ENCODE assay signal across 19 cellular contexts in the genomic region with DNA sequence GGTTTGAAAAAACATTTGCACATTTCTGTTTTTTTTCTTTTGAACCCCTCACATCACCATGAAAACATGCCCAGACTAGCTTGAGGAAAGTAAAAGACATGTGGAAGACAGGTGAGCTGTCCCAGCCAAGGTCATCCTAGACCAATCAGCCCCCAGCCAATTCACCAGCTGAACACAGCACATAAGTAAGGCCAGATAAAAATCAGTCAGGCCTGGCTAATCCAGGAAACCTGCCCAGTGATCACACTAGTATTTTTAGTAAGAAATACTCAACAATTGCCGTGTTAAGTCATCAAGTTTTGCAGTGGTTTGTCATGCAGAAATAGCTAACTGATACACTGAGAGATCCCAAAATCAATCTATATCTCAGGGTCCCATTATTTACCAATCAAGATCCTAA. TPM values are rescaled to one million over a fixed set of nuclear protein-coding genes. Genes with fewer than 3 reads are reported as not detected.
DNase-seq lines count a peak whose midpoint lies in the region; ATAC-seq and TF ChIP-seq lines count a peak whose summit lies in the region.
"Had no signal": no experiment of that assay in that cellular context is flagged by ENCODE, and none has a peak within 500 bp of the region (broad histone marks: within the 10 kb centered on the region; RNA-seq: fewer than 3 reads in every experiment).

No MANE protein-coding gene starts in this region.

- H3K4me3 Mint-ChIP-seq in stimulated activated effector memory CD8-positive, alpha-beta T cell treated with anti-CD3 and anti-CD28 coated beads, Interleukin-12 subunit alpha, Interleukin-12 subunit beta, amount 100 ng/mL, for 72 hours, result no peak overlapping the region
- H3K4me3 Mint-ChIP-seq: CD8-positive, alpha-beta memory T cell; HFFc6 had no signal

- TF ChIP-seq POLR2A in breast epithelium (IDR thresholded peaks at IDR 0.05) (no peak), thyroid gland (IDR thresholded peaks at IDR 0.05) (no peak)

- H3K9me3 Mint-ChIP-seq in stimulated activated effector memory CD8-positive, alpha-beta T cell treated with anti-CD3 and anti-CD28 coated beads, Interleukin-12 subunit alpha, Interleukin-12 subunit beta, amount 100 ng/mL, for 72 hours, result peaks cover 3% of the 10 kb centered on the region

- no peak overlapping the region for H3K9ac ChIP-seq in mammary epithelial cell (ENCODE audit: insufficient read depth, low read length)
- H3K9ac ChIP-seq: BLaER1 had no signal

- H3K79me2 ChIP-seq in mammary epithelial cell (ENCODE audit: insufficient read depth, low read length), result no peaks in the 10 kb centered on the region

- no peak overlapping the region for H3K27ac Mint-ChIP-seq in stimulated activated effector memory CD8-positive, alpha-beta T cell treated with anti-CD3 and anti-CD28 coated beads, Interleukin-12 subunit alpha, Interleukin-12 subunit beta, amount 100 ng/mL, for 72 hours
- H3K27ac Mint-ChIP-seq: CD8-positive, alpha-beta memory T cell; HFFc6 had no signal

- H3K4me2 ChIP-seq in mammary epithelial cell (ENCODE audit: insufficient read depth, low read depth, low read length), result peak overlapping the region; percentile 9
- H3K4me2 ChIP-seq: BLaER1 had no signal

- DNase-seq in mammary epithelial cell (peak; percentile 6), breast epithelium (ENCODE audit: low spot score in 2 of 2) (no peak), RWPE2 (ENCODE audit: low spot score) (no peak), foreskin keratinocyte (peak; percentile 15 to 46), thyroid gland (peak; percentile 69 to 79), NCI-H345 (lab: John Stamatoyannopoulos, UW) (no peak), SKM-1 (lab: John Stamatoyannopoulos, UW; ENCODE audit: unreplicated experiment) (no peak)
- DNase-seq in stimulated activated effector memory CD8-positive, alpha-beta T cell treated with anti-CD3 and anti-CD28 coated beads, Interleukin-12 subunit alpha, Interleukin-12 subunit beta, amount 100 ng/mL, for 72 hours (ENCODE audit: low spot score in 2 of 2), result no peak
- DNase-seq: AML-193; Caco-2; CD8-positive, alpha-beta memory T cell; HCEC 1CT; HFFc6 had no signal

- in situ Hi-C loops in mammary epithelial cell (cut with MboI; ENCODE audit: low sequenced_read_pairs in 2 of 2), result no loop called here

- H3K36me3 ChIP-seq in mammary epithelial cell (ENCODE audit: insufficient read depth, low read length), result no peaks in the 10 kb centered on the region
- H3K36me3 ChIP-seq in breast epithelium, result no peaks in the 10 kb centered on the region
- H3K36me3 ChIP-seq in RWPE2 (ENCODE audit: low read depth), result no peaks in the 10 kb centered on the region
- no peaks in the 10 kb centered on the region for H3K36me3 ChIP-seq in thyroid gland
- H3K36me3 ChIP-seq: BLaER1 had no signal

- H3K27me3 ChIP-seq in mammary epithelial cell (ENCODE audit: insufficient read depth, low read length) (no peaks in the 10 kb centered on the region), breast epithelium (no peaks in the 10 kb centered on the region), RWPE2 (ENCODE audit: insufficient read depth, poor library complexity, severe bottlenecking) (no peaks in the 10 kb centered on the region), foreskin keratinocyte (no peaks in the 10 kb centered on the region), thyroid gland (no peaks in the 10 kb centered on the region)
- H3K27me3 ChIP-seq: BLaER1 had no signal

- CTCF ChIA-PET in mammary epithelial cell (lab: Charles Lee; ENCODE audit: low non-redundant PET), result no interaction called here

- H3K27ac ChIP-seq in mammary epithelial cell (ENCODE audit: insufficient read depth, low read depth, low read length), result no peak overlapping the region
- no peak overlapping the region for H3K27ac ChIP-seq in breast epithelium
- no peak overlapping the region for H3K27ac ChIP-seq in RWPE2 (ENCODE audit: poor library complexity, severe bottlenecking)
- H3K27ac ChIP-seq in foreskin keratinocyte, result no peak overlapping the region
- peak overlapping the region in 1 of 3 donors; percentile 8 for H3K27ac ChIP-seq in thyroid gland
- H3K27ac ChIP-seq: 22Rv1, BLaER1 had no signal

- 0% methylated on average over 1 of the region's 1 CpG for WGBS in mammary epithelial cell (ENCODE audit: low coverage, missing lambda C conversion rate)
- WGBS in thyroid gland, 2 donors, result 19 to 33% methylated on average over 1 of the region's 1 CpG

- intact Hi-C loops in mammary epithelial cell (cut with micrococcal nuclease) (no loop called here), breast epithelium (cut with DNase I; ENCODE audit: low total_unique reads) (no loop called here), thyroid gland (cut with DNase I) (no loop called here)

- dilution Hi-C loops in mammary epithelial cell (cut with HindIII; ENCODE audit: low sequenced_read_pairs), result no loop called here

- ATAC-seq in RWPE2 (ENCODE audit: low read depth) (0 out of 3 replicates have a peak, but pooled peaks have one; percentile 36), foreskin keratinocyte (peak; percentile 47)
- no peak for ATAC-seq in stimulated activated effector memory CD8-positive, alpha-beta T cell treated with anti-CD3 and anti-CD28 coated beads, Interleukin-12 subunit alpha, Interleukin-12 subunit beta, amount 100 ng/mL, for 72 hours
- ATAC-seq: HepG2 had no signal

- no peak for TF ChIP-seq CTCF in mammary epithelial cell (conservative IDR thresholded peaks at IDR 0.05 in 1 of 2, IDR thresholded peaks at IDR 0.05 in 1 of 2; ENCODE audit: extremely low read depth in 1 of 2, insufficient read depth in 1 of 2, low read depth in 1 of 2, low read length in 2 of 2)
- no peak for TF ChIP-seq CTCF in breast epithelium (IDR thresholded peaks at IDR 0.05)
- TF ChIP-seq CTCF in RWPE2 (IDR thresholded peaks at IDR 0.05; ENCODE audit: poor library complexity, severe bottlenecking), result no peak
- no peak for TF ChIP-seq CTCF in foreskin keratinocyte (conservative IDR thresholded peaks at IDR 0.05)
- no peak for TF ChIP-seq CTCF in thyroid gland (IDR thresholded peaks at IDR 0.05)

- BruUV-seq in mammary epithelial cell (replicated peaks; lab: Mats Ljungman, UMichigan), result no TSS peak

- H3K4me3 ChIP-seq in mammary epithelial cell (replicated peaks in 1 of 3; ENCODE audit: insufficient read depth in 1 of 3, low read depth in 2 of 3, low read length in 3 of 3), result no peak overlapping the region
- no peak overlapping the region for H3K4me3 ChIP-seq in breast epithelium
- no peak overlapping the region for H3K4me3 ChIP-seq in RWPE2 (ENCODE audit: severe bottlenecking)
- no peak overlapping the region for H3K4me3 ChIP-seq in thyroid gland (replicated peaks in 1 of 3)
- H3K4me3 ChIP-seq: BLaER1 had no signal

- H2AFZ ChIP-seq in mammary epithelial cell (ENCODE audit: low read depth, low read length), result no peak overlapping the region

- H4K20me1 ChIP-seq in mammary epithelial cell (ENCODE audit: insufficient read depth, low read length), result no peaks in the 10 kb centered on the region
- H4K20me1 ChIP-seq: BLaER1 had no signal

- H3K4me1 ChIP-seq in mammary epithelial cell (ENCODE audit: insufficient read depth, low read length) (no peaks in the 10 kb centered on the region), breast epithelium (no peaks in the 10 kb centered on the region), RWPE2 (ENCODE audit: insufficient read depth, poor library complexity, severe bottlenecking) (no peaks in the 10 kb centered on the region), foreskin keratinocyte (no peaks in the 10 kb centered on the region), thyroid gland (peaks cover 0 to 10% of the 10 kb centered on the region in 2 donors)
- H3K4me1 ChIP-seq: Caco-2 had no signal

- H3K4me1 Mint-ChIP-seq in stimulated activated effector memory CD8-positive, alpha-beta T cell treated with anti-CD3 and anti-CD28 coated beads, Interleukin-12 subunit alpha, Interleukin-12 subunit beta, amount 100 ng/mL, for 72 hours, result no peaks in the 10 kb centered on the region
- H3K4me1 Mint-ChIP-seq: CD8-positive, alpha-beta memory T cell had no signal

- H3K9me3 ChIP-seq in mammary epithelial cell (replicated peaks; ENCODE audit: insufficient read depth, low read length) (no peaks in the 10 kb centered on the region), breast epithelium (no peaks in the 10 kb centered on the region), RWPE2 (ENCODE audit: severe bottlenecking) (no peaks in the 10 kb centered on the region), thyroid gland (no peaks in the 10 kb centered on the region)
- H3K9me3 ChIP-seq: BLaER1, Caco-2 had no signal

- H3K36me3 Mint-ChIP-seq in stimulated activated effector memory CD8-positive, alpha-beta T cell treated with anti-CD3 and anti-CD28 coated beads, Interleukin-12 subunit alpha, Interleukin-12 subunit beta, amount 100 ng/mL, for 72 hours, result no peaks in the 10 kb centered on the region

RNA-seq across cellular contexts. Expression of a gene that starts 4.4 kb away (rescaled TPM):
- not detected for total RNA-seq in mammary epithelial cell
- not detected for polyA plus RNA-seq in mammary epithelial cell
- not detected for polyA minus RNA-seq in mammary epithelial cell
- total RNA-seq in breast epithelium, result not detected
- total RNA-seq in foreskin keratinocyte, result not detected in 2 replicates
- not detected in 2 replicates for polyA plus RNA-seq in foreskin keratinocyte
- not detected for total RNA-seq in thyroid gland
- total RNA-seq: A673; Caco-2; CD8-positive, alpha-beta memory T cell; Daoy; H4; HepG2; HFFc6 had no signal
- polyA plus RNA-seq: CD8-positive, alpha-beta memory T cell; HepG2 had no signal

RNA-seq across cellular contexts. Expression of a gene that starts 21.4 kb away (rescaled TPM):
- total RNA-seq in mammary epithelial cell (not detected), breast epithelium (not detected), foreskin keratinocyte (not detected in 2 replicates), thyroid gland (not detected)
- polyA plus RNA-seq in mammary epithelial cell (not detected), foreskin keratinocyte (not detected in 2 replicates)
- not detected for polyA minus RNA-seq in mammary epithelial cell
- total RNA-seq: A673; Caco-2; CD8-positive, alpha-beta memory T cell; Daoy; H4; HepG2; HFFc6 had no signal
- polyA plus RNA-seq: CD8-positive, alpha-beta memory T cell; HepG2 had no signal

RNA-seq across cellular contexts. Expression of a gene that starts 26.7 kb away (rescaled TPM):
- total RNA-seq in mammary epithelial cell, result not detected
- polyA plus RNA-seq in mammary epithelial cell, result not detected
- not detected for polyA minus RNA-seq in mammary epithelial cell
- total RNA-seq in breast epithelium, result not detected
- total RNA-seq in foreskin keratinocyte, result not detected in 2 replicates
- polyA plus RNA-seq in foreskin keratinocyte, result not detected in 2 replicates
- not detected for total RNA-seq in thyroid gland
- total RNA-seq: Caco-2; CD8-positive, alpha-beta memory T cell; Daoy; H4; HepG2; HFFc6 had no signal
- polyA plus RNA-seq: CD8-positive, alpha-beta memory T cell; HepG2 had no signal

RNA-seq across cellular contexts. Expression of a gene that starts 41.6 kb away (rescaled TPM):
- total RNA-seq in mammary epithelial cell (not detected), breast epithelium (1 to 10 TPM in 1 of 3 donors, not detected in 2; 1.0 TPM), foreskin keratinocyte (not detected in 2 replicates), thyroid gland (not detected)
- polyA plus RNA-seq in mammary epithelial cell (not detected), foreskin keratinocyte (not detected in 2 replicates)
- polyA minus RNA-seq in mammary epithelial cell, result not detected
- total RNA-seq: A673; Caco-2; CD8-positive, alpha-beta memory T cell; Daoy; H4; HepG2; HFFc6 had no signal
- polyA plus RNA-seq: CD8-positive, alpha-beta memory T cell; HepG2 had no signal

Comparison
In these comparisons a context has a peak if more than half of its experiments do, and no peak if none do; other contexts are left out.
1. DNase-seq: peak in mammary epithelial cell (single experiment), foreskin keratinocyte (2 of 2) and thyroid gland (2 of 2); none in breast epithelium (0 of 2), RWPE2 (single experiment), NCI-H345 (single experiment), SKM-1 (single experiment) and stimulated activated effector memory CD8-positive, alpha-beta T cell treated with anti-CD3 and anti-CD28 coated beads, Interleukin-12 subunit alpha, Interleukin-12 subunit beta, amount 100 ng/mL, for 72 hours (0 of 2).